ENCODE assay signal across 1 cellular context in the genomic region with DNA sequence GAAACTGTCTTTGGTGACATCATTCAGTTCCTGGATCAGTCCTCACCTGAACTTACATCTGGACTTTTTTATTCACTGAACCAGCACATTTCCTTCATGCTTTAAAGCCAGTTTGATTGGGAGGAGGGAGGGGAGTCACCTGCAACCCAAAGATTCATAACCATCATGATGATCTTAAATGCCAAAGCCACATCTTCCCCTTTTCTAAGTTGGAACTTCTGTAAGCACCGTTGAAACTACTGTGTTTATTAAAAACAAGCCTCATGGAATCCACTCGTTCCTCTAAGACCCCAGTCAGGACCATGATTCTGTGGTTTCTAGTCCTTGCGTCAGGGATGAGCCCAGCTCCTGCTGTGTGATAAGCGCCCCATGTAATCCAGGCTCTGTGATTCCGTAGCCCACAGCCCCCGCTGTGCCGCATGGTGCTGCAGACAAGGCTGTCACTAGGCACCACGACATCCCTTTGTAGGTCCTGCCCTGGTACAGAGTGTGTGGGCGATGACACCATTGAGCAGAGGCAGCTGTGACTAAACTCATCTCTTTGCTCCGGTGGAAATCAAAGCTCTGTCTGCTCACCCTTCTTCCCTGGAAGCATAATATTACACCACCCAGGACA.
A peak's percentile ranks its signal among the peaks of the same experiment; 100 is the strongest.
TF ChIP-seq lines count a peak whose summit lies in the region.

No MANE protein-coding gene starts in this region.

TF ChIP-seq in GM12878, 131 proteins besides CTCF, POLR2A, EP300 and RAD21 (continued from another document):
- TF ChIP-seq ZNF592 (IDR thresholded peaks at IDR 0.05) (no peak), EED (IDR thresholded peaks at IDR 0.05; ENCODE audit: low read depth) (no peak), MYC (IDR thresholded peaks at IDR 0.05; ENCODE audit: insufficient read depth, insufficient read length, insufficient replicate concordance, low read length, severe bottlenecking) (no peak), REST (IDR thresholded peaks at IDR 0.05; ENCODE audit: low read depth, low read length) (no peak), RUNX3 (IDR thresholded peaks at IDR 0.05; ENCODE audit: low read length) (no peak), ZNF24 (IDR thresholded peaks at IDR 0.05) (no peak), GATAD2B (conservative IDR thresholded peaks at IDR 0.05; ENCODE audit: low read depth) (no peak), SMARCA5 (IDR thresholded peaks at IDR 0.05) (no peak), IKZF1 (conservative IDR thresholded peaks at IDR 0.05) (peak; percentile 41; the same call in 1 of the 2 replicates)
